ENCODE assay signal across 1 cellular context in the genomic region with DNA sequence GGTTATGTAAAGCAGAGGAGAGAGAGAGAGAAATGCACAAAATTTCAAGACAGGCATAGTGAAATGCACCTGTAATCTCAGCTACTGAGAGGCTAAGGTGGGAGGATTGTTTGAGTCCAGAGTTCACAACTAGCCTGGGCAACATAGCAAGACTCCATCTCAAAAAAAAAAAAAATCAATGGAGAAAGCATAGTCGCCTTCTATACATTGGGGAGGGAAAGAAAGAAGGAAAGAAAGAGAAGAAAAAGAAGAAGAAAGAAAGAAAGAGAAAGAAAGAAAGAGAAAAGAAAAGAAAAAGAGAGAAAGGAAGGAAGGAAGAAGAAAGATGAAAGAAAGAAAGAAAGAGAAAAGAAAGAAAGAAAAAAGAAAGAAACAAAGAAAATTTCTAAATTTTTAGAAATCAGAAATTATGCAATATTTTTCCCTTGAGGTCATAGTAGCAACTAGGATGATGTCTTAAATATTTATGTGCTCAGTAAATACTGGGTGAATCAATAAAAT.
TF ChIP-seq lines count a peak whose summit lies in the region.

No MANE protein-coding gene starts in this region.

TF ChIP-seq in GM23338, 12 proteins besides CTCF, POLR2A, EP300 and RAD21 (continued from another document):
- TF ChIP-seq EZH2 (IDR thresholded peaks at IDR 0.05; ENCODE audit: low read depth, unreplicated experiment), result no peak
- no peak for TF ChIP-seq EZH2phosphoT487 (IDR thresholded peaks at IDR 0.05; ENCODE audit: unreplicated experiment)
